Comparison of ENCODE assay signal across 8 cellular contexts in genomic region chr22:19524170-19525115, GRCh38. TPM values are rescaled to one million over a fixed set of nuclear protein-coding genes. Genes with fewer than 3 reads are reported as not detected.
DNase-seq lines count a peak whose midpoint lies in the region; ATAC-seq and TF ChIP-seq lines count a peak whose summit lies in the region.

Gene CLDN5 (minus strand): TSS chr22:19524410. CDS start chr22:19524255, 155 bp downstream.

- H3K4me2 ChIP-seq in mesendoderm (ENCODE audit: low read length): peak within 1 kb of the TSS; percentile 90

- H3K27me3 ChIP-seq in duodenal mucosa (ENCODE audit: control insufficient read depth in 1 of 2, insufficient read depth in 2 of 2, low read length in 2 of 2) (peaks cover 18 to 35% of the 10 kb centered on the region in 2 donors), mesendoderm (ENCODE audit: insufficient read depth, low read length, poor library complexity) (no peaks in the 10 kb centered on the region), BE2C (no peaks in the 10 kb centered on the region)

- no peak for TF ChIP-seq CTCF in BE2C (IDR thresholded peaks at IDR 0.05; ENCODE audit: low read depth, low read length)

- H2AK5ac ChIP-seq in mesendoderm (ENCODE audit: low read length): no peak within 1 kb of the TSS

- DNase-seq in DMS79 treated with DMSO at 0.1 percent for 48 hours (lab: John Stamatoyannopoulos, UW): peak; percentile 31
- peak; percentile 67 for DNase-seq in NCI-H2227 treated with DMSO at 0.1 percent for 48 hours (lab: John Stamatoyannopoulos, UW)
- DNase-seq in mesendoderm: peak; percentile 26
- no peak for DNase-seq in ureter (ENCODE audit: low spot score)
- no peak for DNase-seq in BE2C
- DNase-seq in GM19240 (ENCODE audit: insufficient read length, low spot score): no peak

- H3K36me3 ChIP-seq in duodenal mucosa (ENCODE audit: control insufficient read depth in 1 of 2, insufficient read depth in 2 of 2, low read length in 2 of 2) (no peaks in the 10 kb centered on the region), mesendoderm (ENCODE audit: control insufficient read depth, insufficient read depth, low read length) (no peaks in the 10 kb centered on the region), BE2C (no peaks in the 10 kb centered on the region; the same call in 1 of the 2 replicates)

- H3K9me3 ChIP-seq in duodenal mucosa (ENCODE audit: control insufficient read depth in 1 of 2, low read length in 2 of 2): no peaks in the 10 kb centered on the region
- no peaks in the 10 kb centered on the region for H3K9me3 ChIP-seq in BE2C

- no peak within 1 kb of the TSS for H2BK120ac ChIP-seq in mesendoderm (ENCODE audit: low read depth, low read length)

- no peak within 1 kb of the TSS for H2BK5ac ChIP-seq in mesendoderm (ENCODE audit: low read length)

- H3K18ac ChIP-seq in mesendoderm (ENCODE audit: low read length): no peak within 1 kb of the TSS

- H3K4me1 ChIP-seq in duodenal mucosa (ENCODE audit: control insufficient read depth in 1 of 2, insufficient read depth in 2 of 2, low read length in 2 of 2): peaks cover 0 to 16% of the 10 kb centered on the region in 2 donors
- H3K4me1 ChIP-seq in mesendoderm (ENCODE audit: control insufficient read depth, low read depth, low read length): no peaks in the 10 kb centered on the region
- peaks cover 10% of the 10 kb centered on the region for H3K4me1 ChIP-seq in BE2C

- no peaks in the 10 kb centered on the region for H3K79me1 ChIP-seq in mesendoderm (ENCODE audit: low read length)

- no peak within 1 kb of the TSS for H4K8ac ChIP-seq in mesendoderm (ENCODE audit: low read depth, low read length)

- no peak within 1 kb of the TSS for H3K4ac ChIP-seq in mesendoderm (ENCODE audit: low read depth, low read length)

- WGBS in mesendoderm (ENCODE audit: extremely low coverage, insufficient coverage, low lambda C conversion rate): no CpG with 5 or more reads among the region's 69 CpGs

- peak within 1 kb of the TSS; percentile 10 for H3K27ac ChIP-seq in duodenal mucosa (ENCODE audit: low read depth, low read length)
- H3K27ac ChIP-seq in mesendoderm (ENCODE audit: low read depth, low read length): no peak within 1 kb of the TSS

- no peak within 1 kb of the TSS for H4K5ac ChIP-seq in mesendoderm (ENCODE audit: low read length)

- H3K9ac ChIP-seq in duodenal mucosa (ENCODE audit: low read depth in 1 of 2, low read length in 2 of 2) (peak within 1 kb of the TSS in 1 of 2 donors; percentile 18), mesendoderm (ENCODE audit: low read length) (peak within 1 kb of the TSS; percentile 59)

- peak within 1 kb of the TSS; percentile 43 to 53 for H3K4me3 ChIP-seq in duodenal mucosa (ENCODE audit: low read depth in 1 of 2, low read length in 2 of 2)
- H3K4me3 ChIP-seq in mesendoderm (ENCODE audit: low read length): no peak within 1 kb of the TSS
- no peak within 1 kb of the TSS for H3K4me3 ChIP-seq in BE2C (ENCODE audit: low read depth, low read length)

- ATAC-seq in HG03378 (IDR thresholded peaks at IDR 0.05; ENCODE audit: unreplicated experiment): no peak

- H3K23ac ChIP-seq in mesendoderm (ENCODE audit: low read length): peak within 1 kb of the TSS; percentile 29

- H2BK15ac ChIP-seq in mesendoderm (replicated peaks; ENCODE audit: low read depth): no peak within 1 kb of the TSS

- H3K56ac ChIP-seq in mesendoderm (ENCODE audit: low read length): peak within 1 kb of the TSS; percentile 35

- no peaks in the 10 kb centered on the region for H3K79me2 ChIP-seq in mesendoderm (ENCODE audit: control insufficient read depth, insufficient read depth, low read length)

RNA-seq across cellular contexts. Expression of gene CLDN5, which starts in this region (rescaled TPM):
- 0.20 TPM for polyA plus RNA-seq in mesendoderm (2013, experiment 1 of 2)
- 0.24 TPM for polyA plus RNA-seq in mesendoderm (2013, experiment 2 of 2)
- 38.9 TPM for total RNA-seq in ureter
- 0.32 TPM for polyA plus RNA-seq in BE2C (2012; ENCODE audit: insufficient read depth, insufficient read length, low read depth)

Comparison
In these comparisons a context has a peak if more than half of its experiments do, and no peak if none do; other contexts are left out.
1. DNase-seq: peak in DMS79 treated with DMSO at 0.1 percent for 48 hours (single experiment), NCI-H2227 treated with DMSO at 0.1 percent for 48 hours (single experiment) and mesendoderm (single experiment); none in ureter (single experiment), BE2C (single experiment) and GM19240 (single experiment).
2. H3K4me3 ChIP-seq: peak in duodenal mucosa (2 of 2); none in mesendoderm (single experiment) and BE2C (single experiment).